15 cellular contexts compared by ENCODE assay signal in the genomic region with DNA sequence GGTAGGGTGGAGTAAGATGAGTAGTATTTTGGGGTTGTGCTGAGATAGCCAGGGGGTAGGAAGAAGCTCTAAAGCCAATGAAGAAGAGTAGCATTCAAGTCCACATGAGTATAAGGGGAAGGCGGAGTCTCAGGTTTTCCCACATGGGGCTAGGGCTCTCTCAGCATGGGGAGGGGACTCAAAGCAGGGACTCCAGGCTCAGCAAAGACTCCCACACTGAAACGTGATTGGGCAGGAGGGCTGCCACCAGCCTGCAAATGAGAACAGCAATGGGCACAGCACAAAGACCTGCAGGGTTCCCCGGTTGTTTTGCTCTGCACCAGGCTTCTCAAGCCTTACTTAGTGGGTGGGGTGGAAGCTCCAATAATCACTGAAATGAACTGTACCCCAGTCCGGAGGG. TPM values are rescaled to one million over a fixed set of nuclear protein-coding genes. Genes with fewer than 3 reads are reported as not detected.
DNase-seq lines count a peak whose midpoint lies in the region; ATAC-seq, FAIRE-seq and TF ChIP-seq lines count a peak whose summit lies in the region.
"Had no signal": no experiment of that assay in that cellular context is flagged by ENCODE, and none has a peak within 500 bp of the region (broad histone marks: within the 10 kb centered on the region; RNA-seq: fewer than 3 reads in every experiment).

No MANE protein-coding gene starts in this region.

- no peak overlapping the region for H3K4me2 ChIP-seq in neural progenitor cell
- H3K4me2 ChIP-seq: BLaER1 had no signal

- TF ChIP-seq CTCF in bronchial epithelial cell (IDR thresholded peaks at IDR 0.05; ENCODE audit: insufficient read depth, low read length, severe bottlenecking): no peak
- TF ChIP-seq CTCF in neural progenitor cell (IDR thresholded peaks at IDR 0.05): no peak
- no peak for TF ChIP-seq CTCF in heart left ventricle (IDR thresholded peaks at IDR 0.05)
- no peak for TF ChIP-seq CTCF in progenitor cell of endocrine pancreas (IDR thresholded peaks at IDR 0.05; ENCODE audit: unreplicated experiment)

- intact Hi-C loops in heart left ventricle (cut with DNase I): no loop called here

- H3K4me1 Mint-ChIP-seq in activated naive CD8-positive, alpha-beta T cell treated with anti-CD3 and anti-CD28 coated beads for 36 hours: peaks cover 16% of the 10 kb centered on the region
- peaks cover 8% of the 10 kb centered on the region for H3K4me1 Mint-ChIP-seq in activated naive CD8-positive, alpha-beta T cell treated with anti-CD3 and anti-CD28 coated beads, Interleukin-2, amount 50 U/mL, for 24 hours
- H3K4me1 Mint-ChIP-seq in neural progenitor cell (no peaks in the 10 kb centered on the region), progenitor cell of endocrine pancreas (ENCODE audit: low read depth) (no peaks in the 10 kb centered on the region)
- H3K4me1 Mint-ChIP-seq: CD8-positive, alpha-beta memory T cell had no signal

- FAIRE-seq in bronchial epithelial cell (lab: Jason Lieb, UNC): peak; percentile 52

- H3K27ac Mint-ChIP-seq in activated naive CD8-positive, alpha-beta T cell treated with anti-CD3 and anti-CD28 coated beads for 36 hours: peak overlapping the region; percentile 17
- H3K27ac Mint-ChIP-seq in activated naive CD8-positive, alpha-beta T cell treated with anti-CD3 and anti-CD28 coated beads, Interleukin-2, amount 50 U/mL, for 24 hours: no peak overlapping the region
- H3K27ac Mint-ChIP-seq in neural progenitor cell (no peak overlapping the region), progenitor cell of endocrine pancreas (no peak overlapping the region)
- H3K27ac Mint-ChIP-seq: CD8-positive, alpha-beta memory T cell had no signal

- H3K4me1 ChIP-seq in neural progenitor cell (peaks cover 7% of the 10 kb centered on the region), skeletal muscle tissue (ENCODE audit: control insufficient read depth in 3 of 3, insufficient read depth in 3 of 3, low read length in 3 of 3) (peaks cover 15 to 30% (median 21%) of the 10 kb centered on the region in 3 donors), heart left ventricle (peaks cover 0 to 6% (median 0%) of the 10 kb centered on the region in 12 donors)
- H3K4me1 ChIP-seq: BLaER1 had no signal

- H3K9me3 Mint-ChIP-seq in activated naive CD8-positive, alpha-beta T cell treated with anti-CD3 and anti-CD28 coated beads for 36 hours: peaks cover 4% of the 10 kb centered on the region
- peaks cover 4% of the 10 kb centered on the region for H3K9me3 Mint-ChIP-seq in activated naive CD8-positive, alpha-beta T cell treated with anti-CD3 and anti-CD28 coated beads, Interleukin-2, amount 50 U/mL, for 24 hours
- H3K9me3 Mint-ChIP-seq in neural progenitor cell (peaks cover 4% of the 10 kb centered on the region), progenitor cell of endocrine pancreas (ENCODE audit: low read depth) (no peaks in the 10 kb centered on the region)

- H4K20me1 ChIP-seq in neural progenitor cell (ENCODE audit: low read depth): no peaks in the 10 kb centered on the region
- H4K20me1 ChIP-seq: BLaER1 had no signal

- no peak for TF ChIP-seq POLR2A in heart left ventricle (IDR thresholded peaks at IDR 0.05)

- DNase-seq in activated naive CD8-positive, alpha-beta T cell treated with anti-CD3 and anti-CD28 coated beads for 36 hours: no peak
- DNase-seq in activated naive CD8-positive, alpha-beta T cell treated with anti-CD3 and anti-CD28 coated beads, Interleukin-2, amount 50 U/mL, for 24 hours: no peak
- no peak for DNase-seq in bronchial epithelial cell (ENCODE audit: low read depth)
- DNase-seq in neural progenitor cell (ENCODE audit: low spot score): no peak
- DNase-seq in heart left ventricle: no peak
- DNase-seq in progenitor cell of endocrine pancreas (ENCODE audit: low spot score, unreplicated experiment): no peak
- no peak for DNase-seq in D341Med (ENCODE audit: low spot score)
- DNase-seq: 8988T; AML-193; CD8-positive, alpha-beta memory T cell; DMS53; GF-D8 had no signal

- H2AFZ ChIP-seq in neural progenitor cell (replicated peaks): peak overlapping the region; percentile 89

- H3K36me3 ChIP-seq in bronchial epithelial cell (ENCODE audit: control insufficient read depth, insufficient read depth, low read length) (no peaks in the 10 kb centered on the region), neural progenitor cell (no peaks in the 10 kb centered on the region), skeletal muscle tissue (ENCODE audit: control insufficient read depth in 3 of 3, insufficient read depth in 3 of 3, low read length in 3 of 3) (peaks cover 0 to 13% (median 2%) of the 10 kb centered on the region in 3 donors), heart left ventricle (peaks cover 0 to 11% (median 0%) of the 10 kb centered on the region in 9 donors)
- H3K36me3 ChIP-seq: BLaER1 had no signal

- no peaks in the 10 kb centered on the region for H3K79me2 ChIP-seq in neural progenitor cell (ENCODE audit: low read depth)

- no peak overlapping the region for H3K4me3 ChIP-seq in bronchial epithelial cell (ENCODE audit: low read depth, low read length)
- H3K4me3 ChIP-seq in neural progenitor cell: no peak overlapping the region
- peak overlapping the region in 1 of 3 donors; percentile 61 for H3K4me3 ChIP-seq in skeletal muscle tissue (ENCODE audit: low read length in 3 of 3)
- H3K4me3 ChIP-seq in heart left ventricle: no peak overlapping the region
- H3K4me3 ChIP-seq: BLaER1 had no signal

- H3K9ac ChIP-seq in neural progenitor cell (no peak overlapping the region), skeletal muscle tissue (ENCODE audit: low read depth in 1 of 3, low read length in 3 of 3) (peak overlapping the region; percentile 27 to 73 (median 34))
- H3K9ac ChIP-seq: BLaER1 had no signal

- H3K36me3 Mint-ChIP-seq in activated naive CD8-positive, alpha-beta T cell treated with anti-CD3 and anti-CD28 coated beads for 36 hours: peaks cover 2% of the 10 kb centered on the region
- no peaks in the 10 kb centered on the region for H3K36me3 Mint-ChIP-seq in activated naive CD8-positive, alpha-beta T cell treated with anti-CD3 and anti-CD28 coated beads, Interleukin-2, amount 50 U/mL, for 24 hours (ENCODE audit: low read depth)
- no peaks in the 10 kb centered on the region for H3K36me3 Mint-ChIP-seq in neural progenitor cell
- H3K36me3 Mint-ChIP-seq in progenitor cell of endocrine pancreas (ENCODE audit: insufficient read depth): no peaks in the 10 kb centered on the region

- peaks cover 27% of the 10 kb centered on the region for H3K27me3 Mint-ChIP-seq in activated naive CD8-positive, alpha-beta T cell treated with anti-CD3 and anti-CD28 coated beads for 36 hours
- peaks cover 2% of the 10 kb centered on the region for H3K27me3 Mint-ChIP-seq in activated naive CD8-positive, alpha-beta T cell treated with anti-CD3 and anti-CD28 coated beads, Interleukin-2, amount 50 U/mL, for 24 hours
- peaks cover 2% of the 10 kb centered on the region for H3K27me3 Mint-ChIP-seq in neural progenitor cell (ENCODE audit: insufficient read depth, low read depth)
- H3K27me3 Mint-ChIP-seq in progenitor cell of endocrine pancreas: no peaks in the 10 kb centered on the region

- H3K9me3 ChIP-seq in neural progenitor cell (ENCODE audit: low read depth) (peaks cover 2% of the 10 kb centered on the region), skeletal muscle tissue (ENCODE audit: control insufficient read depth in 3 of 3, low read length in 3 of 3) (no peaks in the 10 kb centered on the region), heart left ventricle (peaks cover 0 to 3% (median 0%) of the 10 kb centered on the region in 12 donors)

- H3K4me3 Mint-ChIP-seq in activated naive CD8-positive, alpha-beta T cell treated with anti-CD3 and anti-CD28 coated beads for 36 hours: no peak overlapping the region
- H3K4me3 Mint-ChIP-seq in activated naive CD8-positive, alpha-beta T cell treated with anti-CD3 and anti-CD28 coated beads, Interleukin-2, amount 50 U/mL, for 24 hours: no peak overlapping the region
- H3K4me3 Mint-ChIP-seq in neural progenitor cell: no peak overlapping the region
- H3K4me3 Mint-ChIP-seq in progenitor cell of endocrine pancreas (ENCODE audit: low read depth): no peak overlapping the region
- H3K4me3 Mint-ChIP-seq: CD8-positive, alpha-beta memory T cell had no signal

- H3K27me3 ChIP-seq in bronchial epithelial cell (ENCODE audit: control insufficient read depth, insufficient read depth, low read length) (no peaks in the 10 kb centered on the region), neural progenitor cell (no peaks in the 10 kb centered on the region), skeletal muscle tissue (ENCODE audit: control insufficient read depth in 3 of 3, insufficient read depth in 3 of 3, low read length in 3 of 3) (no peaks in the 10 kb centered on the region), heart left ventricle (no peaks in the 10 kb centered on the region)
- H3K27me3 ChIP-seq: BLaER1 had no signal

- ATAC-seq in activated naive CD8-positive, alpha-beta T cell treated with anti-CD3 and anti-CD28 coated beads, Interleukin-2, amount 50 U/mL, for 24 hours: no peak
- no peak for ATAC-seq in heart left ventricle

- no peaks in the 10 kb centered on the region for H3F3A ChIP-seq in neural progenitor cell (ENCODE audit: low read depth)

- 78 to 88% (median 84%) methylated on average over 4 of the region's 4 CpGs for WGBS in heart left ventricle, 4 donors

- H3K27ac ChIP-seq in neural progenitor cell (no peak overlapping the region), skeletal muscle tissue (ENCODE audit: low read depth, low read length) (peak overlapping the region; percentile 98), heart left ventricle (peak overlapping the region in 1 of 12 donors; percentile 6)
- H3K27ac ChIP-seq: BLaER1, HL-60 had no signal

RNA-seq across cellular contexts. Expression of a gene that starts 1.5 kb away (rescaled TPM):
- not detected for total RNA-seq in activated naive CD8-positive, alpha-beta T cell treated with anti-CD3 and anti-CD28 coated beads for 36 hours
- total RNA-seq in bronchial epithelial cell: not detected in 2 replicates
- total RNA-seq in neural progenitor cell (ENCODE audit: low replicate concordance): not detected in 2 replicates
- 27.1 TPM for total RNA-seq in skeletal muscle tissue
- 1,000 to 10,000 TPM in 6 of 9 donors, 100 to 1,000 TPM in 3; 651 to 2,789 (median 1,196) TPM for total RNA-seq in heart left ventricle
- 100 to 1,000 TPM; 278 to 301 TPM for polyA plus RNA-seq in heart left ventricle
- 0.04 TPM in 1 of 2 replicates, not detected in the other for total RNA-seq in progenitor cell of endocrine pancreas
- total RNA-seq: CD8-positive, alpha-beta memory T cell had no signal
- polyA plus RNA-seq: CD8-positive, alpha-beta memory T cell had no signal

RNA-seq across cellular contexts. Expression of a gene that starts 14.4 kb away (rescaled TPM):
- total RNA-seq in activated naive CD8-positive, alpha-beta T cell treated with anti-CD3 and anti-CD28 coated beads for 36 hours: 10 to 100 TPM; 37.1 to 38.6 TPM
- total RNA-seq in bronchial epithelial cell: 10.0 and 12.8 TPM in 2 replicates
- total RNA-seq in neural progenitor cell (ENCODE audit: low replicate concordance): 17.8 and 18.9 TPM in 2 replicates
- total RNA-seq in skeletal muscle tissue: 13.6 TPM
- 10 to 100 TPM in 5 of 9 donors, 1 to 10 TPM in 4; 5.5 to 32.7 (median 10.4) TPM for total RNA-seq in heart left ventricle
- polyA plus RNA-seq in heart left ventricle: 10 to 100 TPM in 1 of 2 donors, 1 to 10 TPM in 1; 4.8 to 18.8 TPM
- 11.6 and 12.8 TPM in 2 replicates for total RNA-seq in progenitor cell of endocrine pancreas

Comparison
In these comparisons a context has a peak if more than half of its experiments do, and no peak if none do; other contexts are left out.
1. RNA of a gene that starts 1.5 kb away (total RNA-seq): 651 to 2,789 TPM in heart left ventricle and 27.1 TPM in skeletal muscle tissue (single experiment); 0.04 TPM in progenitor cell of endocrine pancreas, not detected in activated naive CD8-positive, alpha-beta T cell treated with anti-CD3 and anti-CD28 coated beads for 36 hours, not detected in bronchial epithelial cell and not detected in neural progenitor cell; every median in the first group is over 10 times any median in the second.